8 cellular contexts compared by ENCODE assay signal in the genomic region with DNA sequence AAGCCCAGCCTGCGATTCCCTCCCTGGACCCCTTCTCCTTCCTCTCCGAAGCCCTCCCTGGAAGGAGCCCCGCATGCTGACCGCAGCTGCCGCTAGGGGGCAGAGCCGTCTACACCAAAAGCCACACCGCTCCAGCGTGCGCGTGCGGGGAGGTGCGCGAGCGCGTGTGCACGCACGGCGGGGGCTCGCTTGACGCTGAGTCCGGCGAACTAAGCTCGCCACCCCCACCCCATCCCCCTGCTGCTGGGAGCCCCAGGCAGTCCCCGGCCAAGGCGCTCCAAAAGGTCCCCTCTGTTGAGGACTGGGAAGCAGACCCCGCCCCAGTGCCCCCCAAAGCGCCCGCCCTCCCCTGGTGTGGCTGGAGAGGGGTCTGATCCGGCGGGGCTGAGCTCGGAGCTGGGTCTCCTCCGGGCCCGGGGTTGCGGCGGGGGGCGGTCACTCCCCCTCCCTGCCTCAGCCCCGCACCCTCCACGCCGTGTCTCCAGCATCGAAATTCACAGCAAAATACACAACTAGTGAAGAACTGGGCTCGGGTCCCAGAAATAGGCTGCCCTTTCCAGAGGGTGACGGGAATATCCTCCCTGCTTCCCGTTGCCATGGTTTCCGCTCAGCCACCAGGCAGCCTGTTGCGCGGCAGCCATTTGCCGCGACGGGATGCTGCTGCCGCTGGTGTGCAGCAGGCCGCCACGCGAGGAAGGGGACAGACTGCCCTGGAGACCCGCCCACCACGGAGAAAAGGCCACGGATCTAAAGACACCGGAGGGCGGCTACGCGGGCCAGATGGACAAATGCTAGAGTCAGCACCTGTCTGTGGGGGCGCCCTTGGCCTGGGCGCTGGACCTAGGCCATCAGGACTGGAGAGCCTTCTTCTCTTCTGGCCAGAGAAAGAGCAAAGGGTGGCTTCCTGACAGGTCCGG. TPM values are rescaled to one million over a fixed set of nuclear protein-coding genes. Genes with fewer than 3 reads are reported as not detected.
DNase-seq lines count a peak whose midpoint lies in the region; ATAC-seq, FAIRE-seq and TF ChIP-seq lines count a peak whose summit lies in the region.

No MANE protein-coding gene starts in this region.

- no peaks in the 10 kb centered on the region; the same call in 1 of the 2 replicates for H3K27me3 ChIP-seq in BE2C
- H3K27me3 ChIP-seq in bronchial epithelial cell (ENCODE audit: control insufficient read depth, insufficient read depth, low read length): no peaks in the 10 kb centered on the region

- H3K36me3 ChIP-seq in BE2C (no peaks in the 10 kb centered on the region), bronchial epithelial cell (ENCODE audit: control insufficient read depth, insufficient read depth, low read length) (no peaks in the 10 kb centered on the region)

- peak; percentile 80 for ATAC-seq in GM21447 (IDR thresholded peaks at IDR 0.05; ENCODE audit: unreplicated experiment)

- DNase-seq in BE2C: peak; percentile 87
- peak; percentile 71 for DNase-seq in NCI-H1436 (lab: John Stamatoyannopoulos, UW)
- peak; percentile 57 for DNase-seq in activated CD4-positive, CD25-positive, alpha-beta regulatory T cell treated with anti-CD3 and anti-CD28 coated beads, Interleukin-2, amount 50 U/mL, for 16 hours (ENCODE audit: low read depth, low spot score)
- peak; percentile 15 for DNase-seq in bronchial epithelial cell (ENCODE audit: low read depth)
- peak; percentile 79 for DNase-seq in islet precursor cell
- DNase-seq in stimulated activated CD4-positive, alpha-beta T cell treated with anti-CD3 and anti-CD28 coated beads, Interleukin-12 subunit alpha, Interleukin-12 subunit beta, amount 100 ng/mL, for 48 hours (ENCODE audit: low read depth in 2 of 3, low spot score in 1 of 3): peak; percentile 60 to 68 (median 67)
- DNase-seq in COLO829 (ENCODE audit: low spot score): no peak

- H3K4me3 ChIP-seq in BE2C (ENCODE audit: low read depth, low read length) (peak overlapping the region; percentile 55), bronchial epithelial cell (ENCODE audit: low read depth, low read length) (peak overlapping the region; percentile 14)

- FAIRE-seq in bronchial epithelial cell (lab: Jason Lieb, UNC): no peak

- TF ChIP-seq CTCF in BE2C (IDR thresholded peaks at IDR 0.05; ENCODE audit: low read depth, low read length): peak; percentile 67
- peak; percentile 88 for TF ChIP-seq CTCF in bronchial epithelial cell (IDR thresholded peaks at IDR 0.05; ENCODE audit: insufficient read depth, low read length, severe bottlenecking)

- H3K4me1 ChIP-seq in BE2C: no peaks in the 10 kb centered on the region

- no peaks in the 10 kb centered on the region for H3K9me3 ChIP-seq in BE2C

RNA-seq across cellular contexts. Expression of gene CCNQ, which starts 11.2 kb away (rescaled TPM):
- polyA plus RNA-seq in BE2C (2012; ENCODE audit: insufficient read depth, insufficient read length, low read depth): 46.3 TPM
- total RNA-seq in bronchial epithelial cell: 37.1 and 53.4 TPM in 2 replicates

RNA-seq across cellular contexts. Expression of gene DUSP9, which starts 36.8 kb away (rescaled TPM):
- 1.4 TPM for polyA plus RNA-seq in BE2C (2012; ENCODE audit: insufficient read depth, insufficient read length, low read depth)
- total RNA-seq in bronchial epithelial cell: 0.77 and 1.3 TPM in 2 replicates
